ENCODE assay signal across 1 cellular context in genomic region chr2:63378589-63378988, GRCh38.
TF ChIP-seq lines count a peak whose summit lies in the region.

No MANE protein-coding gene starts in this region.

TF ChIP-seq in WTC11, 78 proteins besides CTCF, POLR2A, EP300 and RAD21 (continued from another document):
- no peak for TF ChIP-seq AFF4 (CRISPR knock-in tag; IDR thresholded peaks at IDR 0.05; ENCODE audit: borderline replicate concordance)
